1 cellular context compared by ENCODE assay signal in genomic region chr15:52069559-52069958, GRCh38.
TF ChIP-seq lines count a peak whose summit lies in the region.

No MANE protein-coding gene starts in this region.

TF ChIP-seq in GM23338, 12 proteins besides CTCF, POLR2A, EP300 and RAD21 (continued from another document):
- TF ChIP-seq, protein P1, sequence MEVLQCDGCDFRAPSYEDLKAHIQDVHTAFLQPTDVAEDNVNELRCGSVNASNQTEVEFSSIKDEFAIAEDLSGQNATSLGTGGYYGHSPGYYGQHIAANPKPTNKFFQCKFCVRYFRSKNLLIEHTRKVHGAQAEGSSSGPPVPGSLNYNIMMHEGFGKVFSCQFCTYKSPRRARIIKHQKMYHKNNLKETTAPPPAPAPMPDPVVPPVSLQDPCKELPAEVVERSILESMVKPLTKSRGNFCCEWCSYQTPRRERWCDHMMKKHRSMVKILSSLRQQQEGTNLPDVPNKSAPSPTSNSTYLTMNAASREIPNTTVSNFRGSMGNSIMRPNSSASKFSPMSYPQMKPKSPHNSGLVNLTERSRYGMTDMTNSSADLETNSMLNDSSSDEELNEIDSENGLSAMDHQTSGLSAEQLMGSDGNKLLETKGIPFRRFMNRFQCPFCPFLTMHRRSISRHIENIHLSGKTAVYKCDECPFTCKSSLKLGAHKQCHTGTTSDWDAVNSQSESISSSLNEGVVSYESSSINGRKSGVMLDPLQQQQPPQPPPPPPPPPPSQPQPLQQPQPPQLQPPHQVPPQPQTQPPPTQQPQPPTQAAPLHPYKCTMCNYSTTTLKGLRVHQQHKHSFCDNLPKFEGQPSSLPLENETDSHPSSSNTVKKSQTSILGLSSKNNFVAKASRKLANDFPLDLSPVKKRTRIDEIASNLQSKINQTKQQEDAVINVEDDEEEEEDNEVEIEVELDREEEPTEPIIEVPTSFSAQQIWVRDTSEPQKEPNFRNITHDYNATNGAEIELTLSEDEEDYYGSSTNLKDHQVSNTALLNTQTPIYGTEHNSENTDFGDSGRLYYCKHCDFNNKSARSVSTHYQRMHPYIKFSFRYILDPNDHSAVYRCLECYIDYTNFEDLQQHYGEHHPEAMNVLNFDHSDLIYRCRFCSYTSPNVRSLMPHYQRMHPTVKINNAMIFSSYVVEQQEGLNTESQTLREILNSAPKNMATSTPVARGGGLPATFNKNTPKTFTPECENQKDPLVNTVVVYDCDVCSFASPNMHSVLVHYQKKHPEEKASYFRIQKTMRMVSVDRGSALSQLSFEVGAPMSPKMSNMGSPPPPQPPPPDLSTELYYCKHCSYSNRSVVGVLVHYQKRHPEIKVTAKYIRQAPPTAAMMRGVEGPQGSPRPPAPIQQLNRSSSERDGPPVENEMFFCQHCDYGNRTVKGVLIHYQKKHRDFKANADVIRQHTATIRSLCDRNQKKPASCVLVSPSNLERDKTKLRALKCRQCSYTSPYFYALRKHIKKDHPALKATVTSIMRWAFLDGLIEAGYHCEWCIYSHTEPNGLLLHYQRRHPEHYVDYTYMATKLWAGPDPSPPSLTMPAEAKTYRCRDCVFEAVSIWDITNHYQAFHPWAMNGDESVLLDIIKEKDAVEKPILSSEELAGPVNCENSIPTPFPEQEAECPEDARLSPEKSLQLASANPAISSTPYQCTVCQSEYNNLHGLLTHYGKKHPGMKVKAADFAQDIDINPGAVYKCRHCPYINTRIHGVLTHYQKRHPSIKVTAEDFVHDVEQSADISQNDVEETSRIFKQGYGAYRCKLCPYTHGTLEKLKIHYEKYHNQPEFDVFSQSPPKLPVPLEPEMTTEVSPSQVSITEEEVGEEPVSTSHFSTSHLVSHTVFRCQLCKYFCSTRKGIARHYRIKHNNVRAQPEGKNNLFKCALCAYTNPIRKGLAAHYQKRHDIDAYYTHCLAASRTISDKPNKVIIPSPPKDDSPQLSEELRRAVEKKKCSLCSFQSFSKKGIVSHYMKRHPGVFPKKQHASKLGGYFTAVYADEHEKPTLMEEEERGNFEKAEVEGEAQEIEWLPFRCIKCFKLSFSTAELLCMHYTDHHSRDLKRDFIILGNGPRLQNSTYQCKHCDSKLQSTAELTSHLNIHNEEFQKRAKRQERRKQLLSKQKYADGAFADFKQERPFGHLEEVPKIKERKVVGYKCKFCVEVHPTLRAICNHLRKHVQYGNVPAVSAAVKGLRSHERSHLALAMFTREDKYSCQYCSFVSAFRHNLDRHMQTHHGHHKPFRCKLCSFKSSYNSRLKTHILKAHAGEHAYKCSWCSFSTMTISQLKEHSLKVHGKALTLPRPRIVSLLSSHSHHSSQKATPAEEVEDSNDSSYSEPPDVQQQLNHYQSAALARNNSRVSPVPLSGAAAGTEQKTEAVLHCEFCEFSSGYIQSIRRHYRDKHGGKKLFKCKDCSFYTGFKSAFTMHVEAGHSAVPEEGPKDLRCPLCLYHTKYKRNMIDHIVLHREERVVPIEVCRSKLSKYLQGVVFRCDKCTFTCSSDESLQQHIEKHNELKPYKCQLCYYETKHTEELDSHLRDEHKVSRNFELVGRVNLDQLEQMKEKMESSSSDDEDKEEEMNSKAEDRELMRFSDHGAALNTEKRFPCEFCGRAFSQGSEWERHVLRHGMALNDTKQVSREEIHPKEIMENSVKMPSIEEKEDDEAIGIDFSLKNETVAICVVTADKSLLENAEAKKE (CRISPR knock-in tag; IDR thresholded peaks at IDR 0.05), result no peak
- TF ChIP-seq JUNB (IDR thresholded peaks at IDR 0.05; ENCODE audit: unreplicated experiment), result no peak
- TF ChIP-seq ZNF114 (CRISPR knock-in tag; IDR thresholded peaks at IDR 0.05), result no peak
